ENCODE assay signal across 8 cellular contexts in the genomic region with DNA sequence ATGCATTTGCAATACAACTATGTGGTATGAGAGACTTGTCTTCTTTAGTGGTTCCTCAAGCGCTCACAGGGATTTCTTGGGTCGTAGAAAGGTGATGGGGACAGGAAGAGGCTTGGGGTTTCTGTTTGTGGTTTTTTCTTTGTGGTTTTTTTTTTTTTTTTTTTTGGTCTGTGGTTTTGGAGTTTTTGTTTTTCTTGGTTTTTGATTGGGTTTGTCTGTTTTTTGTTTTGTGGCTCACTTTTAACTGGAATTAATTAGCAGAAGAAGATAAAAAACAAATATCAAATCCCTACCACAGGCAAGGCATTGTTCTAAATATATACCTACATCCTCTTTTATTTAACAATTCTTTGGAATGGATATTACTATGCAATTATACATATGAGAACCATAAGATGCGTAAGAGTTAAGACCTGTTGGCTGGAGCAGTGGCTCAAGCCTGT. TPM values are rescaled to one million over a fixed set of nuclear protein-coding genes. Genes with fewer than 3 reads are reported as not detected.
DNase-seq lines count a peak whose midpoint lies in the region; ATAC-seq and TF ChIP-seq lines count a peak whose summit lies in the region.

No MANE protein-coding gene starts in this region.

- H3K4me3 ChIP-seq in astrocyte of the cerebellum (ENCODE audit: low read depth, low read length) = no peak overlapping the region

- H3K4me1 Mint-ChIP-seq in chondrocyte (ENCODE audit: low read depth) = peaks cover 17% of the 10 kb centered on the region

- DNase-seq in stimulated activated CD4-positive, alpha-beta T cell treated with anti-CD3 and anti-CD28 coated beads, Interleukin-4, amount 100 ng/mL, for 24 hours = peak; percentile 33
- DNase-seq in stimulated activated CD4-positive, alpha-beta T cell treated with anti-CD3 and anti-CD28 coated beads, Interleukin-4, amount 100 ng/mL, for 4 hours = no peak
- DNase-seq in NOMO-1 treated with dmso at 0.1 percent for 144 hours (lab: John Stamatoyannopoulos, UW; ENCODE audit: unreplicated experiment) (peak; percentile 90), astrocyte of the cerebellum (ENCODE audit: low read depth) (peak; percentile 49), NCI-H345 treated with DMSO at 0.1 percent for 48 hours (lab: John Stamatoyannopoulos, UW; ENCODE audit: unreplicated experiment) (no peak), chondrocyte (ENCODE audit: low spot score) (no peak), DMS153 (lab: John Stamatoyannopoulos, UW) (no peak)

- ATAC-seq in GM18517 (IDR thresholded peaks at IDR 0.05; ENCODE audit: unreplicated experiment) = no peak

- no peaks in the 10 kb centered on the region for H3K36me3 Mint-ChIP-seq in chondrocyte (ENCODE audit: low read depth)

- no peak overlapping the region for H3K4me3 Mint-ChIP-seq in chondrocyte (ENCODE audit: unreplicated experiment)

- no peak for TF ChIP-seq CTCF in astrocyte of the cerebellum (IDR thresholded peaks at IDR 0.05; ENCODE audit: low read depth, low read length, missing control alignments)
- no peak for TF ChIP-seq CTCF in chondrocyte (IDR thresholded peaks at IDR 0.05)

- H3K9me3 Mint-ChIP-seq in chondrocyte (ENCODE audit: low read depth) = peaks cover 8% of the 10 kb centered on the region

- no peaks in the 10 kb centered on the region for H3K27me3 Mint-ChIP-seq in chondrocyte (ENCODE audit: low read depth)

- in situ Hi-C loops in astrocyte of the cerebellum (cut with HindIII; ENCODE audit: low sequenced_read_pairs) = no loop called here

- H3K27ac Mint-ChIP-seq in chondrocyte (ENCODE audit: unreplicated experiment) = no peak overlapping the region

RNA-seq across cellular contexts. Expression of gene TTC28, which starts 5.5 kb away (rescaled TPM):
- total RNA-seq in chondrocyte = 36.7 to 52.2 TPM (median 38.3 TPM) in 3 replicates

Comparison
In these comparisons a context has a peak if more than half of its experiments do, and no peak if none do; other contexts are left out.
1. DNase-seq: peak in stimulated activated CD4-positive, alpha-beta T cell treated with anti-CD3 and anti-CD28 coated beads, Interleukin-4, amount 100 ng/mL, for 24 hours (single experiment), NOMO-1 treated with dmso at 0.1 percent for 144 hours (single experiment) and astrocyte of the cerebellum (single experiment); none in stimulated activated CD4-positive, alpha-beta T cell treated with anti-CD3 and anti-CD28 coated beads, Interleukin-4, amount 100 ng/mL, for 4 hours (0 of 2), NCI-H345 treated with DMSO at 0.1 percent for 48 hours (single experiment), chondrocyte (single experiment) and DMS153 (single experiment).